Comparison of ENCODE assay signal across 13 cellular contexts in the genomic region with DNA sequence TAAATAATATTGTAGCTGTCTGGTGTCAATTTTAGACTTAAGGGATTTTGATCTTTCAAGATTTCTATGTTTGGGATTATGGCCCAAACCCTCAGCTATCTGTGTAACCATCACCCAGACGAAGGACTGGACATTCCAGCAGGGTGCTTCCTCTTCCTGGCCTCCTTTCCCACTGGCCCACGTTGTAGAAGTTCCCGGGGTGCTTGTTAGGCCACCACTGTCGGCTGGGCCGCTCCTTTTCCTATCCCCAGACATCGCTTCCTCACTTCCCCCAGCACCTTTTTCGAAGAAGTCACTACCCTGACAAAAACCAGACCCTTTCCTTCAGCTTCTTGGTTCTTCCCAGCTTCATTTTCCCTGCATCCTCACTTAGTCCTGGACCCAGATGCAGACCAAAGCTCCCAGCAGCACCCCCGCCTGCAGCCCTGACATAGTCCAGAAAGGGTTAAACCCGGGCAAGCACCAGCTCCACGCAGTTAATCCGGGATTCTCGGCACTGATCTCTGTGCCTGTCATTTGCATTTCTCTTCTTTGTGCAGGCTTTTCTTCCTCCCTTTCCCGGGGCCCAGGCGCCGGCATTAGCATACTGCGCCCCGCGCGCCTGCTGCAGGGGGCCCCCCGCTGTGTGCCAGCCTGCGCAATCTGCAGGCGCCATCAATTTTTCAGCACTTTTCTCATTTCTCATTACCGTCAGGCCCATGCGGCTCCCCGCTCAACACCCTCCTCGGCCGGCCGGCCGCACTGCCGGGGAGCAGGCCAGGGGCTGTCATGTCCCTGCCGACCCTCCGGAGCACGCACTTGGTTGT.
DNase-seq lines count a peak whose midpoint lies in the region; ATAC-seq and TF ChIP-seq lines count a peak whose summit lies in the region.
"Had no signal": no experiment of that assay in that cellular context is flagged by ENCODE, and none has a peak within 500 bp of the region (broad histone marks: within the 10 kb centered on the region; RNA-seq: fewer than 3 reads in every experiment).

No MANE protein-coding gene starts in this region.

- in situ Hi-C loops in astrocyte of the spinal cord (cut with HindIII; ENCODE audit: low sequenced_read_pairs): no loop called here

- H3K9me3 ChIP-seq in stomach: no peaks in the 10 kb centered on the region
- H3K9me3 ChIP-seq: tibial artery had no signal

- no peaks in the 10 kb centered on the region for H3K36me3 ChIP-seq in stomach
- H3K36me3 ChIP-seq: tibial artery had no signal

- WGBS in stomach, 5 donors: 17 to 22% (median 18%) methylated on average over 33 of the region's 33 CpGs

- peak; percentile 44 for DNase-seq in NCI-H146 (lab: John Stamatoyannopoulos, UW)
- no peak for DNase-seq in NCI-H146 treated with DMSO at 0.1 percent for 48 hours (lab: John Stamatoyannopoulos, UW; ENCODE audit: unreplicated experiment)
- no peak for DNase-seq in astrocyte of the spinal cord (ENCODE audit: low read depth, low spot score)
- peak; percentile 77 for DNase-seq in iPS-NIHi11 (ENCODE audit: low spot score)
- no peak for DNase-seq in stomach
- DNase-seq in NCI-H774 (lab: John Stamatoyannopoulos, UW): no peak
- no peak for DNase-seq in LoVo (ENCODE audit: low spot score)
- DNase-seq: activated naive CD4-positive, alpha-beta T cell treated with anti-CD3 and anti-CD28 coated beads, Interleukin-2, amount 10 ng/mL, durations not matched to agents 7 days and 5 days; tibial artery had no signal

- ATAC-seq in GM19328 (IDR thresholded peaks at IDR 0.05; ENCODE audit: unreplicated experiment): no peak
- ATAC-seq: activated CD4-positive, CD25-positive, alpha-beta regulatory T cell treated with anti-CD3 and anti-CD28 coated beads, Interleukin-2, amount 50 U/mL, for 24 hours; Panc1 had no signal

- no peak for TF ChIP-seq POLR2A in stomach (IDR thresholded peaks at IDR 0.05)

- no peak for TF ChIP-seq EP300 in stomach (IDR thresholded peaks at IDR 0.05)

- H3K4me3 ChIP-seq in astrocyte of the spinal cord (ENCODE audit: low read depth, low read length) (peak overlapping the region; percentile 7), stomach (peak overlapping the region; percentile 7 to 29 (median 14))
- H3K4me3 ChIP-seq: tibial artery had no signal

- peaks cover 0 to 9% (median 4%) of the 10 kb centered on the region in 4 donors for H3K4me1 ChIP-seq in stomach

- peaks cover 0 to 27% (median 11%) of the 10 kb centered on the region in 3 donors for H3K27me3 ChIP-seq in stomach

- H3K27ac ChIP-seq in stomach: no peak overlapping the region
- H3K27ac ChIP-seq: epithelial cell of prostate, tibial artery had no signal

- intact Hi-C loops in stomach (cut with DNase I; ENCODE audit: low total_unique reads): no loop called here

- TF ChIP-seq CTCF in astrocyte of the spinal cord (IDR thresholded peaks at IDR 0.05; ENCODE audit: low read depth, low read length) (no peak), stomach (IDR thresholded peaks at IDR 0.05) (no peak)

Comparison
In these comparisons a context has a peak if more than half of its experiments do, and no peak if none do; other contexts are left out.
1. DNase-seq: peak in NCI-H146 (single experiment) and iPS-NIHi11 (single experiment); none in NCI-H146 treated with DMSO at 0.1 percent for 48 hours (single experiment), astrocyte of the spinal cord (single experiment), stomach (single experiment), NCI-H774 (single experiment) and LoVo (single experiment).